ENCODE assay signal across 8 cellular contexts in the genomic region with DNA sequence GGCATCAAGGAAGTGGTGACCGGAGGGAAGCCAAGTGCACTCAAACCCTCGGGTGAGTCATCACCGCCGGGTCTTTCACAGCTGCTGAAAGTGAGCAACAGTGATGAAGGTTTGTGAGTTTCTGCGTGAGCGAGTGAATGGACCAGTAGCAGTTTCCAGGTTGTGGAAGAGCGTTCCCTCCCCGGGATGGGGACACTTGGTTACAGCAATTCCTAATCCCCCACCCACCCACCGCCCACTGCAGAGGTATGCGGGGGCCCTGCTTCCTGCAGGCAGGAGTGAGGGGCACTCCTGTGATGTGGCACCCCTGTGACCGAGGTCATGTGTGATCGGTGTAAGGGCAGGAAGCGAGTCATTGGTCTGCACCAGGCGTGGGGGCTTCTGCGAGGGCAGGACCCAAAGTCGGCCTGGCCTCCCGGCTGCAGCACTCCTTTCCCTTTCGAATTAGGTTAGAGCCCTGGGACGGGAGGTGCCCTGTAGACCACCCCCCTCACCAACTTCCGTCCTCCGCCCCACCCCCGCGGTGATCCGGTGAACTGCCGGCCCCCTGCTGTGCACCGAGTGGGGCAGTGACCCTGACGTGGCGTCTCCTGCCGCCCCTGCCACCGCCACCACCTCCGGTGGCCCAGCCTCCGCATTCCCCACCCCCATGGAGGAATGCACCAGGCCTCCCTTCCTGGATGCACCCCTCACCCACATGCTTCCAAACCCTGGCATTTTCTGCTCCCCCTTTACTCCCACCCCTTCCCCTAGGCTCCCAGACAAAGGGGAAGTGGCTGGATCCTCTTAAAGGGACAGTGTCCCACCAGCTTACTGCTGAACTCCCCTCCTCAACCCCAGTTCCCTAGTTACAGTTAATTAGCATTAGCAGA. TPM values are rescaled to one million over a fixed set of nuclear protein-coding genes. Genes with fewer than 3 reads are reported as not detected.
A peak's percentile ranks its signal among the peaks of the same experiment; 100 is the strongest.
DNase-seq lines count a peak whose midpoint lies in the region; ATAC-seq and TF ChIP-seq lines count a peak whose summit lies in the region.

No MANE protein-coding gene starts in this region.

- H3K27me3 Mint-ChIP-seq in activated naive CD4-positive, alpha-beta T cell treated with anti-CD3 and anti-CD28 coated beads, Interleukin-2, amount 10 ng/mL, durations not matched to agents 7 days and 5 days, result no peaks in the 10 kb centered on the region

- TF ChIP-seq CTCF in cardiac muscle cell (IDR thresholded peaks at IDR 0.05; ENCODE audit: low read depth, low read length), result no peak
- no peak for TF ChIP-seq CTCF in upper lobe of right lung (IDR thresholded peaks at IDR 0.05)

- peaks cover 16% of the 10 kb centered on the region for H3K9me3 ChIP-seq in SJSA1 (replicated peaks)
- H3K9me3 ChIP-seq in cardiac muscle cell (ENCODE audit: low read depth), result no peaks in the 10 kb centered on the region
- no peaks in the 10 kb centered on the region for H3K9me3 ChIP-seq in upper lobe of right lung

- peak overlapping the region; percentile 99 for H3K27ac Mint-ChIP-seq in activated naive CD4-positive, alpha-beta T cell treated with anti-CD3 and anti-CD28 coated beads, Interleukin-2, amount 10 ng/mL, durations not matched to agents 7 days and 5 days

- H3K36me3 Mint-ChIP-seq in activated naive CD4-positive, alpha-beta T cell treated with anti-CD3 and anti-CD28 coated beads, Interleukin-2, amount 10 ng/mL, durations not matched to agents 7 days and 5 days, result peaks cover 13% of the 10 kb centered on the region

- H3K9me3 Mint-ChIP-seq in activated naive CD4-positive, alpha-beta T cell treated with anti-CD3 and anti-CD28 coated beads, Interleukin-2, amount 10 ng/mL, durations not matched to agents 7 days and 5 days, result peaks cover 4% of the 10 kb centered on the region

- H3K4me3 ChIP-seq in SJSA1 (peak overlapping the region; percentile 28), cardiac muscle cell (peak overlapping the region; percentile 17), upper lobe of right lung (peak overlapping the region; percentile 54)

- H3K4me1 ChIP-seq in SJSA1 (replicated peaks) (peaks cover 56% of the 10 kb centered on the region), cardiac muscle cell (ENCODE audit: low read depth) (peaks cover 16% of the 10 kb centered on the region), upper lobe of right lung (peaks cover 28% of the 10 kb centered on the region)

- H3K36me3 ChIP-seq in SJSA1 (peaks cover 49% of the 10 kb centered on the region), cardiac muscle cell (peaks cover 9% of the 10 kb centered on the region), upper lobe of right lung (peaks cover 13% of the 10 kb centered on the region)

- DNase-seq in NK-92 treated with Interleukin-12 subunit alpha and Interleukin-12 subunit beta, amount 100 ng/mL, for 24 hours (lab: John Stamatoyannopoulos, UW), result peak; percentile 93
- DNase-seq in NK-92 (lab: John Stamatoyannopoulos, UW; ENCODE audit: unreplicated experiment) (no peak), SJSA1 (ENCODE audit: low read depth in 1 of 2, low spot score in 2 of 2) (peak; percentile 86 to 96), cardiac muscle cell (ENCODE audit: low read depth in 1 of 2, low spot score in 1 of 2) (peak; percentile 35 to 88), posterior vena cava (ENCODE audit: low spot score) (peak; percentile 95), upper lobe of right lung (peak; percentile 90)
- peak; percentile 85 for DNase-seq in activated naive CD4-positive, alpha-beta T cell treated with anti-CD3 and anti-CD28 coated beads, Interleukin-2, amount 10 ng/mL, durations not matched to agents 7 days and 5 days

- CTCF ChIA-PET in activated naive CD4-positive, alpha-beta T cell treated with anti-CD3 and anti-CD28 coated beads, Interleukin-2, amount 10 ng/mL, durations not matched to agents 7 days and 5 days (lab: Charles Lee), result no interaction called here

- H3K27me3 ChIP-seq in SJSA1 (replicated peaks), result no peaks in the 10 kb centered on the region
- no peaks in the 10 kb centered on the region for H3K27me3 ChIP-seq in cardiac muscle cell
- no peaks in the 10 kb centered on the region for H3K27me3 ChIP-seq in upper lobe of right lung

- peaks cover 28% of the 10 kb centered on the region for H3K4me1 Mint-ChIP-seq in activated naive CD4-positive, alpha-beta T cell treated with anti-CD3 and anti-CD28 coated beads, Interleukin-2, amount 10 ng/mL, durations not matched to agents 7 days and 5 days

- peak overlapping the region; percentile 78 for H3K4me3 Mint-ChIP-seq in activated naive CD4-positive, alpha-beta T cell treated with anti-CD3 and anti-CD28 coated beads, Interleukin-2, amount 10 ng/mL, durations not matched to agents 7 days and 5 days

- ATAC-seq in HG03097 (IDR thresholded peaks at IDR 0.05; ENCODE audit: low FRiP score, unreplicated experiment) (peak; percentile 35), upper lobe of right lung (peak; percentile 78)

- H3K27ac ChIP-seq in SJSA1 (peak overlapping the region; percentile 84), cardiac muscle cell (peak overlapping the region; percentile 71), upper lobe of right lung (peak overlapping the region; percentile 84)

- intact Hi-C loops in posterior vena cava (cut with DNase I), result loop anchor here in 1 of 2 donors (1.0 kb wide), 1 partner anchor 11 kb away; a partner anchor contains a TSS
- intact Hi-C loops in upper lobe of right lung (cut with DNase I), result no loop called here

RNA-seq across cellular contexts. Expression of a gene that starts 10.9 kb away (rescaled TPM):
- total RNA-seq in SJSA1 (2014; rRNA removed; shearing (Covaris generic)), result 38.1 and 60.5 TPM in 2 replicates
- total RNA-seq in cardiac muscle cell, result 50.1 and 54.4 TPM in 2 replicates
- 14.4 and 15.6 TPM in 2 replicates for polyA plus RNA-seq in cardiac muscle cell
- 10 to 100 TPM; 19.4 to 22.3 TPM for total RNA-seq in posterior vena cava
- total RNA-seq in upper lobe of right lung, result 53.1 TPM
